Comparison of ENCODE assay signal across 9 cellular contexts in genomic region chr9:72149231-72149975, GRCh38. TPM values are rescaled to one million over a fixed set of nuclear protein-coding genes. Genes with fewer than 3 reads are reported as not detected.
A peak's percentile ranks its signal among the peaks of the same experiment; 100 is the strongest.
DNase-seq lines count a peak whose midpoint lies in the region; ATAC-seq and TF ChIP-seq lines count a peak whose summit lies in the region.
"Had no signal": no experiment of that assay in that cellular context is flagged by ENCODE, and none has a peak within 500 bp of the region (broad histone marks: within the 10 kb centered on the region; RNA-seq: fewer than 3 reads in every experiment).

Gene GDA (plus strand): TSS chr9:72149440. CDS start chr9:72149560, 120 bp downstream.

- DNase-seq in Calu3: peak; percentile 66
- peak; percentile 45 for DNase-seq in MCF 10A (ENCODE audit: unreplicated experiment)
- peak; percentile 23 to 51 for DNase-seq in mesothelial cell of epicardium (ENCODE audit: low spot score in 2 of 2, unreplicated experiment in 2 of 2)
- no peak for DNase-seq in activated T-helper 1 cell treated with anti-CD3 and anti-CD28 coated beads, Interleukin-12 subunit alpha, Interleukin-12 subunit beta, Interleukin-2, Interleukin-4 antibody, amounts not matched to agents 30 ng/mL and 10 ng/mL and 1 ng/mL, durations not matched to agents 14 hours and 24 hours and 36 hours (ENCODE audit: low spot score)
- DNase-seq in effector CD8-positive, alpha-beta T cell (lab: John Stamatoyannopoulos, UW): no peak
- DNase-seq: NCI-H1930 had no signal

- peak; percentile 59 for ATAC-seq in HG02642 (IDR thresholded peaks at IDR 0.05; ENCODE audit: poor library complexity, unreplicated experiment)
- ATAC-seq in HG03280 (IDR thresholded peaks at IDR 0.05; ENCODE audit: unreplicated experiment): no peak
- no peak for ATAC-seq in HG03469 (IDR thresholded peaks at IDR 0.05; ENCODE audit: unreplicated experiment)

- TF ChIP-seq CTCF in Calu3 (IDR thresholded peaks at IDR 0.05; ENCODE audit: unreplicated experiment) (no peak), MCF 10A (IDR thresholded peaks at IDR 0.05; ENCODE audit: unreplicated experiment) (no peak), mesothelial cell of epicardium (IDR thresholded peaks at IDR 0.05; ENCODE audit: unreplicated experiment) (no peak)

- BruUV-seq in Calu3 (replicated peaks; lab: Mats Ljungman, UMichigan): no TSS peak
- no TSS peak for BruUV-seq in MCF 10A (replicated peaks; lab: Mats Ljungman, UMichigan)

- H3K9me3 Mint-ChIP-seq in Calu3 (ENCODE audit: low read depth, unreplicated experiment) (no peaks in the 10 kb centered on the region), MCF 10A (ENCODE audit: unreplicated experiment) (no peaks in the 10 kb centered on the region), mesothelial cell of epicardium (no peaks in the 10 kb centered on the region)
- no peaks in the 10 kb centered on the region for H3K9me3 Mint-ChIP-seq in activated T-helper 1 cell treated with anti-CD3 and anti-CD28 coated beads, Interleukin-12 subunit alpha, Interleukin-12 subunit beta, Interleukin-2, Interleukin-4 antibody, amounts not matched to agents 30 ng/mL and 10 ng/mL and 1 ng/mL, durations not matched to agents 14 hours and 24 hours and 36 hours

- no peaks in the 10 kb centered on the region for H3K27me3 Mint-ChIP-seq in Calu3 (ENCODE audit: unreplicated experiment)
- no peaks in the 10 kb centered on the region for H3K27me3 Mint-ChIP-seq in MCF 10A (ENCODE audit: insufficient read depth, unreplicated experiment)
- peaks cover 77% of the 10 kb centered on the region for H3K27me3 Mint-ChIP-seq in mesothelial cell of epicardium (ENCODE audit: low read depth)
- peaks cover 23% of the 10 kb centered on the region for H3K27me3 Mint-ChIP-seq in activated T-helper 1 cell treated with anti-CD3 and anti-CD28 coated beads, Interleukin-12 subunit alpha, Interleukin-12 subunit beta, Interleukin-2, Interleukin-4 antibody, amounts not matched to agents 30 ng/mL and 10 ng/mL and 1 ng/mL, durations not matched to agents 14 hours and 24 hours and 36 hours (ENCODE audit: insufficient read depth)

- CTCF ChIA-PET in Calu3 (lab: Charles Lee) (no interaction called here), MCF 10A (lab: Yijun Ruan, JAX) (interaction anchor here (0.6 kb wide), 1 partner anchor 1478 kb away, joined by 3 read pairs; no protein-coding TSS in a partner anchor)

- POLR2A ChIA-PET in MCF 10A (lab: Yijun Ruan, JAX): no interaction called here

- intact Hi-C loops in Calu3 (cut with micrococcal nuclease; ENCODE audit: unreplicated experiment): loop anchor here (2.0 kb wide), 1 partner anchor 111 kb away; no protein-coding TSS in a partner anchor
- intact Hi-C loops in MCF 10A (cut with micrococcal nuclease): no loop called here
- intact Hi-C loops in activated T-helper 1 cell treated with anti-CD3 and anti-CD28 coated beads, Interleukin-12 subunit alpha, Interleukin-12 subunit beta, Interleukin-2, Interleukin-4 antibody, amounts not matched to agents 30 ng/mL and 10 ng/mL and 1 ng/mL, durations not matched to agents 14 hours and 24 hours and 36 hours (cut with micrococcal nuclease): no loop called here

- H3K27ac Mint-ChIP-seq in Calu3 (ENCODE audit: unreplicated experiment) (peak within 1 kb of the TSS; percentile 87), MCF 10A (ENCODE audit: low read depth, unreplicated experiment) (no peak within 1 kb of the TSS), mesothelial cell of epicardium (no peak within 1 kb of the TSS)
- H3K27ac Mint-ChIP-seq in activated T-helper 1 cell treated with anti-CD3 and anti-CD28 coated beads, Interleukin-12 subunit alpha, Interleukin-12 subunit beta, Interleukin-2, Interleukin-4 antibody, amounts not matched to agents 30 ng/mL and 10 ng/mL and 1 ng/mL, durations not matched to agents 14 hours and 24 hours and 36 hours: no peak within 1 kb of the TSS

- H3K36me3 Mint-ChIP-seq in Calu3 (ENCODE audit: insufficient read depth, unreplicated experiment) (peaks cover 32% of the 10 kb centered on the region), MCF 10A (ENCODE audit: insufficient read depth, unreplicated experiment) (no peaks in the 10 kb centered on the region), mesothelial cell of epicardium (no peaks in the 10 kb centered on the region)
- H3K36me3 Mint-ChIP-seq in activated T-helper 1 cell treated with anti-CD3 and anti-CD28 coated beads, Interleukin-12 subunit alpha, Interleukin-12 subunit beta, Interleukin-2, Interleukin-4 antibody, amounts not matched to agents 30 ng/mL and 10 ng/mL and 1 ng/mL, durations not matched to agents 14 hours and 24 hours and 36 hours (ENCODE audit: low read depth): no peaks in the 10 kb centered on the region

- H3K4me3 Mint-ChIP-seq in Calu3 (ENCODE audit: low read depth, unreplicated experiment) (peak within 1 kb of the TSS; percentile 84), MCF 10A (ENCODE audit: unreplicated experiment) (no peak within 1 kb of the TSS), mesothelial cell of epicardium (peak within 1 kb of the TSS; percentile 64)
- no peak within 1 kb of the TSS for H3K4me3 Mint-ChIP-seq in activated T-helper 1 cell treated with anti-CD3 and anti-CD28 coated beads, Interleukin-12 subunit alpha, Interleukin-12 subunit beta, Interleukin-2, Interleukin-4 antibody, amounts not matched to agents 30 ng/mL and 10 ng/mL and 1 ng/mL, durations not matched to agents 14 hours and 24 hours and 36 hours

- H3K4me1 Mint-ChIP-seq in Calu3 (ENCODE audit: low read depth, unreplicated experiment) (peaks cover 23% of the 10 kb centered on the region), MCF 10A (ENCODE audit: insufficient read depth, unreplicated experiment) (peaks cover 10% of the 10 kb centered on the region), mesothelial cell of epicardium (peaks cover 2% of the 10 kb centered on the region)
- no peaks in the 10 kb centered on the region for H3K4me1 Mint-ChIP-seq in activated T-helper 1 cell treated with anti-CD3 and anti-CD28 coated beads, Interleukin-12 subunit alpha, Interleukin-12 subunit beta, Interleukin-2, Interleukin-4 antibody, amounts not matched to agents 30 ng/mL and 10 ng/mL and 1 ng/mL, durations not matched to agents 14 hours and 24 hours and 36 hours (ENCODE audit: low read depth)

RNA-seq across cellular contexts. Expression of gene GDA, which starts in this region (rescaled TPM):
- total RNA-seq in Calu3 (2022): 21.0 and 24.3 TPM in 2 replicates
- not detected in 2 replicates for total RNA-seq in MCF 10A (2022)
- 0.22 to 0.58 TPM (median 0.43 TPM) in 3 replicates for total RNA-seq in mesothelial cell of epicardium
- not detected in 2 replicates for total RNA-seq in activated T-helper 1 cell treated with anti-CD3 and anti-CD28 coated beads, Interleukin-12 subunit alpha, Interleukin-12 subunit beta, Interleukin-2, Interleukin-4 antibody, amounts not matched to agents 30 ng/mL and 10 ng/mL and 1 ng/mL, durations not matched to agents 14 hours and 24 hours and 36 hours

Comparison
In these comparisons a context has a peak if more than half of its experiments do, and no peak if none do; other contexts are left out.
1. RNA of gene GDA (total RNA-seq): 21.0 to 24.3 TPM in Calu3; 0.22 to 0.58 TPM in mesothelial cell of epicardium, not detected in activated T-helper 1 cell treated with anti-CD3 and anti-CD28 coated beads, Interleukin-12 subunit alpha, Interleukin-12 subunit beta, Interleukin-2, Interleukin-4 antibody, amounts not matched to agents 30 ng/mL and 10 ng/mL and 1 ng/mL, durations not matched to agents 14 hours and 24 hours and 36 hours and not detected in MCF 10A; every median in the first group is over 10 times any median in the second.
2. Peak in DNase-seq in MCF 10A; RNA of the gene not detected or under 1 TPM.
3. Peak in DNase-seq in mesothelial cell of epicardium; RNA of the gene not detected or under 1 TPM.
4. H3K4me3 Mint-ChIP-seq: peak in Calu3 (single experiment) and mesothelial cell of epicardium (single experiment); none in MCF 10A (single experiment) and activated T-helper 1 cell treated with anti-CD3 and anti-CD28 coated beads, Interleukin-12 subunit alpha, Interleukin-12 subunit beta, Interleukin-2, Interleukin-4 antibody, amounts not matched to agents 30 ng/mL and 10 ng/mL and 1 ng/mL, durations not matched to agents 14 hours and 24 hours and 36 hours (single experiment).